1 cellular context compared by ENCODE assay signal in the genomic region with DNA sequence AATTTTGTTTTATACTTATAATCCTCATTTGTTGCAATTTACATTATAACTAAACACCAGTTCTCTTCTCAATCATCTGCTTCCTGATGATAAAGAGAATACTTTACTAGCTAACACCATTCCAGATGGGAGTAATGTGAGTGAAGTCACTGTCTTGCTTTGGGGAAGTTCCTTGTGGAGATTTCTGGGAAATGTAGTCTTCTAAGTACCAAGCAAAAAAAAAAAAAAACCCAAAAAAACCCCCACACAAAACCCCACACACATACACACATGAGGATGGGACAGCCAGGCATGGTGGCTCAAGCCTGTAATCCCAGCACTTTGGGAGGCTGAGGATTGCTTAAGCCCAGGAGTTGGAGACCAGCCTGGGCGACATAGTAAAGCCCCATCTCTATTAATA.
TF ChIP-seq lines count a peak whose summit lies in the region.

No MANE protein-coding gene starts in this region.

TF ChIP-seq in IMR-90, 13 proteins besides CTCF, POLR2A, EP300 and RAD21:
- no peak for TF ChIP-seq SMC3 (IDR thresholded peaks at IDR 0.05; ENCODE audit: low read depth, low read length)
- TF ChIP-seq, protein P1, sequence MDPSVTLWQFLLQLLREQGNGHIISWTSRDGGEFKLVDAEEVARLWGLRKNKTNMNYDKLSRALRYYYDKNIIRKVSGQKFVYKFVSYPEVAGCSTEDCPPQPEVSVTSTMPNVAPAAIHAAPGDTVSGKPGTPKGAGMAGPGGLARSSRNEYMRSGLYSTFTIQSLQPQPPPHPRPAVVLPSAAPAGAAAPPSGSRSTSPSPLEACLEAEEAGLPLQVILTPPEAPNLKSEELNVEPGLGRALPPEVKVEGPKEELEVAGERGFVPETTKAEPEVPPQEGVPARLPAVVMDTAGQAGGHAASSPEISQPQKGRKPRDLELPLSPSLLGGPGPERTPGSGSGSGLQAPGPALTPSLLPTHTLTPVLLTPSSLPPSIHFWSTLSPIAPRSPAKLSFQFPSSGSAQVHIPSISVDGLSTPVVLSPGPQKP (IDR thresholded peaks at IDR 0.05; ENCODE audit: borderline replicate concordance, low read depth, low read length) = no peak
- no peak for TF ChIP-seq MAFK (IDR thresholded peaks at IDR 0.05; ENCODE audit: low read depth, low read length)
- TF ChIP-seq, protein P2, sequence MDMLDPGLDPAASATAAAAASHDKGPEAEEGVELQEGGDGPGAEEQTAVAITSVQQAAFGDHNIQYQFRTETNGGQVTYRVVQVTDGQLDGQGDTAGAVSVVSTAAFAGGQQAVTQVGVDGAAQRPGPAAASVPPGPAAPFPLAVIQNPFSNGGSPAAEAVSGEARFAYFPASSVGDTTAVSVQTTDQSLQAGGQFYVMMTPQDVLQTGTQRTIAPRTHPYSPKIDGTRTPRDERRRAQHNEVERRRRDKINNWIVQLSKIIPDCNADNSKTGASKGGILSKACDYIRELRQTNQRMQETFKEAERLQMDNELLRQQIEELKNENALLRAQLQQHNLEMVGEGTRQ (IDR thresholded peaks at IDR 0.05; ENCODE audit: low read depth, low read length) = no peak
- no peak for TF ChIP-seq FOS (IDR thresholded peaks at IDR 0.05; ENCODE audit: low read depth, low read length)
- TF ChIP-seq NFE2L2 (IDR thresholded peaks at IDR 0.05; ENCODE audit: low read depth, low read length) = no peak
TF ChIP-seq in IMR-90: peak in this region for 0.
